In the genomic region with DNA sequence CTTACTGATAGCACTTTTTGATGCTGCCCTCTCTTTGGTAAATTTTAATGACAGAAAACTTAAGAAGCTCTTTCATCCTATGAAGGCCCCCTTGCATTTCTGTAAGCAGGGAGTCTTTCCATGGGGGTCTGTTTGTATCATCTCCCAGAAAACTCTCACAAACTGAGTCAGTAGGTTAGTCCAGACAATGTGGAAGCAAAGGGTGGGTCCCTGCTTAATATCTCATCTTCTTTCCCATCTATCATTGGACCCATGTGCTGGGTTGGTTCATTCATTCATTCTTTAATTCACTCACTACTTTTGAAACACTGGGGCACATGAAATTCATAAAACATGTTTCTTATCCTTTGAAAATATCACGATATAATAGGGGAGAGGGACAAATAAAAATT, we compare ENCODE assay signal across 19 cellular contexts.
"Had no signal": no experiment of that assay in that cellular context is flagged by ENCODE, and none has a peak within 500 bp of the region (broad histone marks: within the 10 kb centered on the region; RNA-seq: fewer than 3 reads in every experiment).

No MANE protein-coding gene starts in this region.

- H3K36me3 ChIP-seq: cardiac muscle cell, esophagus muscularis mucosa had no signal

- H3K4me3 ChIP-seq: cardiac muscle cell, esophagus muscularis mucosa, testis had no signal

- H3K9me3 ChIP-seq: esophagus muscularis mucosa, testis had no signal

- DNase-seq: activated CD4-positive, CD25-positive, alpha-beta regulatory T cell treated with anti-CD3 and anti-CD28 coated beads, Interleukin-2, amount 50 U/mL, for 72 hours; activated CD8-positive, alpha-beta memory T cell treated with anti-CD3 and anti-CD28 coated beads for 24 hours; activated CD8-positive, alpha-beta memory T cell treated with anti-CD3 and anti-CD28 coated beads, Interleukin-2, amount 50 U/mL, for 48 hours; activated effector memory CD4-positive, alpha-beta T cell treated with anti-CD3 and anti-CD28 coated beads, Interleukin-2, amount 50 U/mL, for 16 hours; activated T-cell treated with anti-CD3 and anti-CD28 coated beads, Interleukin-2, amount 50 U/mL, for 72 hours; dermis blood vessel endothelial cell; effector memory CD4-positive, alpha-beta T cell; hippocampal formation; left cardiac atrium; posterior cingulate gyrus; retina; stimulated activated CD4-positive, alpha-beta T cell treated with anti-CD3 and anti-CD28 coated beads, Interleukin-15, amount 100 ng/mL, for 24 hours; stimulated activated CD4-positive, alpha-beta T cell treated with anti-CD3 and anti-CD28 coated beads, Interleukin-2, amount 100 ng/mL, for 48 hours; T-helper 17 cell had no signal

- H3K4me1 ChIP-seq: testis had no signal

- H3K27ac ChIP-seq: cardiac muscle cell, esophagus muscularis mucosa, testis, VCaP had no signal

- H3K27me3 ChIP-seq: cardiac muscle cell, esophagus muscularis mucosa, testis had no signal

- ATAC-seq: activated T-cell treated with anti-CD3 and anti-CD28 coated beads, Interleukin-2, amount 50 U/mL, for 72 hours; natural killer cell treated with Interleukin-12 subunit alpha and Interleukin-12 subunit beta and Interleukin-15 and Interleukin-18, amount 100 ng/mL, for 72 hours; T-helper 17 cell had no signal
